ENCODE assay signal across 21 cellular contexts in the genomic region with DNA sequence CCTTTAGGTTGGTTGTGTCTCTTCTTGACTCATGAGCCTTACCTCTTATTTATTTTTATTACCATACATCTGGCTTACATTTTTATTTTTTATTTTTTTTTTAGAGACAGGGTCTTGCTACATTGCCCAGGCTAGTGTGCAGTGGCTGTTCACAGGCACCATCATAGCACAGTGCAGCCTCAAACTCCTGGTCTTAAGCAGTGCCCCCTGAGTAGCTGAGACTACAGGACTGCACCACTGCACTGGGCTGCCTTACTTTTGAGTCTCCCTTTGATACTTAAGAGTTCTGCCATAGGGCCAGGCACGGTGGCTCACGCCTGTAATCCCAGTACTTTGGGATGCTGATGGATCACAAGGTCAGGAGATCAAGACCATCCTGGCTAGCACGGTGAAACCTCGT.
DNase-seq lines count a peak whose midpoint lies in the region; ATAC-seq, FAIRE-seq and TF ChIP-seq lines count a peak whose summit lies in the region.
"Had no signal": no experiment of that assay in that cellular context is flagged by ENCODE, and none has a peak within 500 bp of the region (broad histone marks: within the 10 kb centered on the region; RNA-seq: fewer than 3 reads in every experiment).

No MANE protein-coding gene starts in this region.

- H3K9ac ChIP-seq in liver (ENCODE audit: low read depth in 1 of 2, low read length in 2 of 2): no peak overlapping the region
- H3K9ac ChIP-seq in HepG2 (ENCODE audit: insufficient read depth, low read depth, low read length): no peak overlapping the region
- H3K9ac ChIP-seq: SK-N-SH had no signal

- peaks cover 2% of the 10 kb centered on the region for H3K79me2 ChIP-seq in HepG2 (ENCODE audit: insufficient read depth, low read length)
- H3K79me2 ChIP-seq in hepatocyte: peaks cover 59% of the 10 kb centered on the region

- DNase-seq in HepG2 (ENCODE audit: low spot score): no peak
- no peak for DNase-seq in hepatocyte (ENCODE audit: low spot score)
- no peak for DNase-seq in activated naive CD4-positive, alpha-beta T cell treated with anti-CD3 and anti-CD28 coated beads, Interleukin-2, amount 10 ng/mL, durations not matched to agents 7 days and 5 days
- DNase-seq in GM12892 (ENCODE audit: insufficient read length): no peak
- DNase-seq: activated CD4-positive, alpha-beta T cell treated with anti-CD3 and anti-CD28 coated beads for 4 hours; activated CD8-positive, alpha-beta memory T cell treated with anti-CD3 and anti-CD28 coated beads, Interleukin-2, amount 50 U/mL, for 48 hours; GOT3; MV-4-11; OCI-M1; SK-N-SH; stimulated activated CD4-positive, alpha-beta T cell treated with anti-CD3 and anti-CD28 coated beads, Interleukin-2, amount 100 ng/mL, for 48 hours; substantia nigra had no signal

- TF ChIP-seq CTCF in liver (IDR thresholded peaks at IDR 0.05; ENCODE audit: low read depth, low read length, missing input control) (no peak), HepG2 (CRISPR knock-in tag; IDR thresholded peaks at IDR 0.05) (no peak), hepatocyte (IDR thresholded peaks at IDR 0.05; ENCODE audit: poor library complexity) (no peak)

- FAIRE-seq in HepG2 (lab: Jason Lieb, UNC) (no peak), GM12892 (lab: Jason Lieb, UNC) (no peak)
- FAIRE-seq: A549, astrocyte, islet of Langerhans had no signal

- POLR2A ChIA-PET in HepG2 (lab: Yijun Ruan, JAX): interaction anchor here (0.9 to 1.9 kb wide), 4 partner anchors 11 to 48 kb away, joined by 3 to 6 read pairs (median 4); no protein-coding TSS in a partner anchor

- TF ChIP-seq EP300 in HepG2 (IDR thresholded peaks at IDR 0.05; ENCODE audit: low read depth in 2 of 2, low read length in 2 of 2) (no peak), HepG2 (CRISPR knock-in tag; IDR thresholded peaks at IDR 0.05; ENCODE audit: borderline replicate concordance) (no peak)

- H3K36me3 Mint-ChIP-seq in activated naive CD4-positive, alpha-beta T cell treated with anti-CD3 and anti-CD28 coated beads, Interleukin-2, amount 10 ng/mL, durations not matched to agents 7 days and 5 days: no peaks in the 10 kb centered on the region

- H3K4me2 ChIP-seq in HepG2 (ENCODE audit: low read depth, low read length) (no peak overlapping the region), hepatocyte (no peak overlapping the region)
- H3K4me2 ChIP-seq: SK-N-SH had no signal

- H3K4me1 ChIP-seq in liver (ENCODE audit: control insufficient read depth in 4 of 4, insufficient read depth in 4 of 4, low read length in 3 of 4) (peaks cover 7 to 21% (median 9%) of the 10 kb centered on the region in 4 donors), HepG2 (ENCODE audit: insufficient read depth, low read length) (peaks cover 44% of the 10 kb centered on the region), hepatocyte (ENCODE audit: insufficient read depth) (peaks cover 8% of the 10 kb centered on the region)

- no peaks in the 10 kb centered on the region for H3K9me3 Mint-ChIP-seq in activated naive CD4-positive, alpha-beta T cell treated with anti-CD3 and anti-CD28 coated beads, Interleukin-2, amount 10 ng/mL, durations not matched to agents 7 days and 5 days
- H3K9me3 Mint-ChIP-seq: CD14-positive monocyte had no signal

- in situ Hi-C loops in HepG2 (cut with HindIII; ENCODE audit: extremely low pct_ligation_motif_present, low pct_unique_long_range_greater_than_20kb): no loop called here

- 79% methylated on average over 4 of the region's 4 CpGs for WGBS in liver
- 75% methylated on average over 4 of the region's 4 CpGs for WGBS in HepG2 (ENCODE audit: low lambda C conversion rate)
- WGBS in hepatocyte (ENCODE audit: low lambda C conversion rate, missing lambda C conversion rate): 75% methylated on average over 4 of the region's 4 CpGs

- H3K4me3 Mint-ChIP-seq in activated naive CD4-positive, alpha-beta T cell treated with anti-CD3 and anti-CD28 coated beads, Interleukin-2, amount 10 ng/mL, durations not matched to agents 7 days and 5 days: no peak overlapping the region
- H3K4me3 Mint-ChIP-seq: CD14-positive monocyte had no signal

- H2AFZ ChIP-seq in HepG2 (ENCODE audit: low read length) (no peak overlapping the region), hepatocyte (no peak overlapping the region)

- no peak overlapping the region for H3K27ac Mint-ChIP-seq in activated naive CD4-positive, alpha-beta T cell treated with anti-CD3 and anti-CD28 coated beads, Interleukin-2, amount 10 ng/mL, durations not matched to agents 7 days and 5 days

- BruUV-seq in HepG2 (replicated peaks; lab: Mats Ljungman, UMichigan): no TSS peak

- H3K27me3 ChIP-seq in liver (ENCODE audit: control insufficient read depth in 4 of 4, insufficient read depth in 4 of 4, low read length in 3 of 4): no peaks in the 10 kb centered on the region
- H3K27me3 ChIP-seq in HepG2 (ENCODE audit: control insufficient read depth in 1 of 2, insufficient read depth in 2 of 2, low read length in 2 of 2): no peaks in the 10 kb centered on the region
- no peaks in the 10 kb centered on the region for H3K27me3 ChIP-seq in hepatocyte

- intact Hi-C loops in HepG2 (cut with micrococcal nuclease; ENCODE audit: unreplicated experiment): no loop called here

- CTCF ChIA-PET in HepG2 (lab: Yijun Ruan, JAX; ENCODE audit: low intra/inter-chr PET ratio, low total read pairs): no interaction called here
- CTCF ChIA-PET in activated naive CD4-positive, alpha-beta T cell treated with anti-CD3 and anti-CD28 coated beads, Interleukin-2, amount 10 ng/mL, durations not matched to agents 7 days and 5 days (lab: Charles Lee): interaction anchor here (1.0 to 1.2 kb wide), 3 partner anchors 29 to 150 kb away, joined by 3 to 5 read pairs (median 3); no protein-coding TSS in a partner anchor

- peaks cover 8% of the 10 kb centered on the region for H3K27me3 Mint-ChIP-seq in activated naive CD4-positive, alpha-beta T cell treated with anti-CD3 and anti-CD28 coated beads, Interleukin-2, amount 10 ng/mL, durations not matched to agents 7 days and 5 days

- H3K4me1 Mint-ChIP-seq in activated naive CD4-positive, alpha-beta T cell treated with anti-CD3 and anti-CD28 coated beads, Interleukin-2, amount 10 ng/mL, durations not matched to agents 7 days and 5 days: peaks cover 7% of the 10 kb centered on the region

- no peak for TF ChIP-seq POLR2A in HepG2 (IDR thresholded peaks at IDR 0.05; ENCODE audit: insufficient read depth in 1 of 2, low read depth in 2 of 2, low read length in 2 of 2)
- TF ChIP-seq POLR2A in GM12892 (IDR thresholded peaks at IDR 0.05; ENCODE audit: low read depth, low read length): no peak

- H3K4me3 ChIP-seq in liver (ENCODE audit: low read depth in 1 of 3, low read length in 3 of 3) (no peak overlapping the region), HepG2 (replicated peaks in 1 of 3; ENCODE audit: insufficient read depth in 1 of 3, low read depth in 2 of 3, low read length in 3 of 3) (no peak overlapping the region), hepatocyte (no peak overlapping the region), skin epidermis (no peak overlapping the region)
- H3K4me3 ChIP-seq: A549 had no signal

- no peaks in the 10 kb centered on the region for H3K9me2 ChIP-seq in hepatocyte (replicated peaks; ENCODE audit: insufficient read depth)
- H3K9me2 ChIP-seq: SK-N-SH had no signal

- peak overlapping the region; percentile 38 to 59 for H3K27ac ChIP-seq in liver (ENCODE audit: low read depth in 1 of 2, low read length in 2 of 2)
- H3K27ac ChIP-seq in HepG2 (ENCODE audit: extremely low read length, insufficient read depth, low read length): no peak overlapping the region
- H3K27ac ChIP-seq in hepatocyte: peak overlapping the region; percentile 38
- peak overlapping the region in 19 of 21 experiments; percentile 18 to 88 (median 73) for H3K27ac ChIP-seq in skin epidermis
- H3K27ac ChIP-seq: HL-60 had no signal

- no peak for TF ChIP-seq RAD21 in liver (IDR thresholded peaks at IDR 0.05)
- TF ChIP-seq RAD21 in HepG2 (CRISPR knock-in tag; IDR thresholded peaks at IDR 0.05): no peak

- ATAC-seq in HepG2: no peak
- no peak for ATAC-seq in HG03520 (IDR thresholded peaks at IDR 0.05; ENCODE audit: unreplicated experiment)
- ATAC-seq in GM21576 (IDR thresholded peaks at IDR 0.05; ENCODE audit: unreplicated experiment): no peak
- ATAC-seq: A549 had no signal

- no peaks in the 10 kb centered on the region for H3K36me3 ChIP-seq in liver (ENCODE audit: control insufficient read depth in 4 of 4, insufficient read depth in 3 of 4, low read depth in 1 of 4, low read length in 3 of 4)
- no peaks in the 10 kb centered on the region; a peak in 1 of 5 replicates for H3K36me3 ChIP-seq in HepG2 (replicated peaks in 1 of 2; ENCODE audit: control insufficient read depth in 1 of 2, insufficient read depth in 2 of 2, low read length in 2 of 2)
- H3K36me3 ChIP-seq in hepatocyte (replicated peaks; ENCODE audit: insufficient read depth, low read depth): no peaks in the 10 kb centered on the region

- H3K9me3 ChIP-seq in liver (ENCODE audit: control insufficient read depth in 4 of 4, low read length in 3 of 4): no peaks in the 10 kb centered on the region
- H3K9me3 ChIP-seq in HepG2 (ENCODE audit: low read length): no peaks in the 10 kb centered on the region
- H3K9me3 ChIP-seq in hepatocyte (ENCODE audit: low read depth): no peaks in the 10 kb centered on the region
- H3K9me3 ChIP-seq: A549, SK-N-SH had no signal

- no peaks in the 10 kb centered on the region for H4K20me1 ChIP-seq in HepG2 (ENCODE audit: insufficient read depth, low read length)
- H4K20me1 ChIP-seq in hepatocyte (ENCODE audit: insufficient read depth, poor library complexity, severe bottlenecking): no peaks in the 10 kb centered on the region

TF ChIP-seq in liver, 16 proteins besides CTCF, POLR2A, EP300 and RAD21:
- TF ChIP-seq EGR1 (IDR thresholded peaks at IDR 0.05; ENCODE audit: low read depth in 2 of 2): no peak
- TF ChIP-seq YY1 (IDR thresholded peaks at IDR 0.05): no peak
- TF ChIP-seq JUND (IDR thresholded peaks at IDR 0.05): no peak
- no peak for TF ChIP-seq ATF3 (IDR thresholded peaks at IDR 0.05)
- no peak for TF ChIP-seq HNF4G (IDR thresholded peaks at IDR 0.05)
- TF ChIP-seq SP1 (IDR thresholded peaks at IDR 0.05): no peak

TF ChIP-seq in HepG2, 621 proteins besides CTCF, POLR2A, EP300 and RAD21 (continues in another document):
- TF ChIP-seq, protein P1, sequence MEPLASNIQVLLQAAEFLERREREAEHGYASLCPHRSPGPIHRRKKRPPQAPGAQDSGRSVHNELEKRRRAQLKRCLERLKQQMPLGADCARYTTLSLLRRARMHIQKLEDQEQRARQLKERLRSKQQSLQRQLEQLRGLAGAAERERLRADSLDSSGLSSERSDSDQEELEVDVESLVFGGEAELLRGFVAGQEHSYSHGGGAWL (CRISPR knock-in tag; IDR thresholded peaks at IDR 0.05): no peak
- TF ChIP-seq ZFP36L1 (CRISPR knock-in tag; IDR thresholded peaks at IDR 0.05) (no peak), ZNF225 (CRISPR knock-in tag; IDR thresholded peaks at IDR 0.05) (no peak), YY1 (IDR thresholded peaks at IDR 0.05; ENCODE audit: insufficient read depth, insufficient replicate concordance, low read depth, low read length) (no peak), ZNF629 (CRISPR knock-in tag; conservative IDR thresholded peaks at IDR 0.05) (no peak)
